ENCODE assay signal across 4 cellular contexts in the genomic region with DNA sequence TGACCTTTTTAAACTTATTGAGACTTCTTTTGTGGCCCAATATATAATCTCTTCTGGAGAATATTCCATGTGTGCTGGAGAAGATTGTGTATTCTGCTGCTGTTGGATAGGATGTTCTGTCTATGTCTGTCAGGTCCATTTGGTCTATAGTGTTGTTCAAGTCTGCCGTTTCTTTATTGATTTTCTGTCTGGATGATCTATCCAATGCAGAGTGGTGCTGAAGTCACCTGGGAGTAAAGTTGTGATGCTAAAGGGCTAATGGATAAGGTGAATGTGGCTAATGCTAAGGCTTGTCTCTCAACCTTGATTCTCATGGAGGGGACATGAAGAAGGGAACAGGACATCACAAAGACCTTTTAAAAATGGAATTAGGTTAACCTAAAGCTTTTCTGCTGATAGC.
TF ChIP-seq lines count a peak whose summit lies in the region.

No MANE protein-coding gene starts in this region.

TF ChIP-seq in SK-N-SH, 30 proteins besides CTCF, POLR2A, EP300 and RAD21 (continued from another document):
- TF ChIP-seq, protein P1, sequence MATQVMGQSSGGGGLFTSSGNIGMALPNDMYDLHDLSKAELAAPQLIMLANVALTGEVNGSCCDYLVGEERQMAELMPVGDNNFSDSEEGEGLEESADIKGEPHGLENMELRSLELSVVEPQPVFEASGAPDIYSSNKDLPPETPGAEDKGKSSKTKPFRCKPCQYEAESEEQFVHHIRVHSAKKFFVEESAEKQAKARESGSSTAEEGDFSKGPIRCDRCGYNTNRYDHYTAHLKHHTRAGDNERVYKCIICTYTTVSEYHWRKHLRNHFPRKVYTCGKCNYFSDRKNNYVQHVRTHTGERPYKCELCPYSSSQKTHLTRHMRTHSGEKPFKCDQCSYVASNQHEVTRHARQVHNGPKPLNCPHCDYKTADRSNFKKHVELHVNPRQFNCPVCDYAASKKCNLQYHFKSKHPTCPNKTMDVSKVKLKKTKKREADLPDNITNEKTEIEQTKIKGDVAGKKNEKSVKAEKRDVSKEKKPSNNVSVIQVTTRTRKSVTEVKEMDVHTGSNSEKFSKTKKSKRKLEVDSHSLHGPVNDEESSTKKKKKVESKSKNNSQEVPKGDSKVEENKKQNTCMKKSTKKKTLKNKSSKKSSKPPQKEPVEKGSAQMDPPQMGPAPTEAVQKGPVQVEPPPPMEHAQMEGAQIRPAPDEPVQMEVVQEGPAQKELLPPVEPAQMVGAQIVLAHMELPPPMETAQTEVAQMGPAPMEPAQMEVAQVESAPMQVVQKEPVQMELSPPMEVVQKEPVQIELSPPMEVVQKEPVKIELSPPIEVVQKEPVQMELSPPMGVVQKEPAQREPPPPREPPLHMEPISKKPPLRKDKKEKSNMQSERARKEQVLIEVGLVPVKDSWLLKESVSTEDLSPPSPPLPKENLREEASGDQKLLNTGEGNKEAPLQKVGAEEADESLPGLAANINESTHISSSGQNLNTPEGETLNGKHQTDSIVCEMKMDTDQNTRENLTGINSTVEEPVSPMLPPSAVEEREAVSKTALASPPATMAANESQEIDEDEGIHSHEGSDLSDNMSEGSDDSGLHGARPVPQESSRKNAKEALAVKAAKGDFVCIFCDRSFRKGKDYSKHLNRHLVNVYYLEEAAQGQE (IDR thresholded peaks at IDR 0.05; ENCODE audit: low read depth, low read length) = peak; percentile 46; the same call in 1 of the 2 replicates

TF ChIP-seq in SK-N-SH treated with all-trans-retinoic acid at 6 μM for 48 hours, 23 proteins besides CTCF, POLR2A, EP300 and RAD21 (continued from another document):
- TF ChIP-seq TSHZ2 (CRISPR knock-in tag; IDR thresholded peaks at IDR 0.05) (no peak), ISL1 (CRISPR knock-in tag; IDR thresholded peaks at IDR 0.05) (no peak), CSRNP3 (CRISPR knock-in tag; IDR thresholded peaks at IDR 0.05) (no peak), ZC3H10 (CRISPR knock-in tag; IDR thresholded peaks at IDR 0.05) (no peak), TOX (CRISPR knock-in tag; IDR thresholded peaks at IDR 0.05; ENCODE audit: borderline replicate concordance) (no peak)
- TF ChIP-seq, protein P2, sequence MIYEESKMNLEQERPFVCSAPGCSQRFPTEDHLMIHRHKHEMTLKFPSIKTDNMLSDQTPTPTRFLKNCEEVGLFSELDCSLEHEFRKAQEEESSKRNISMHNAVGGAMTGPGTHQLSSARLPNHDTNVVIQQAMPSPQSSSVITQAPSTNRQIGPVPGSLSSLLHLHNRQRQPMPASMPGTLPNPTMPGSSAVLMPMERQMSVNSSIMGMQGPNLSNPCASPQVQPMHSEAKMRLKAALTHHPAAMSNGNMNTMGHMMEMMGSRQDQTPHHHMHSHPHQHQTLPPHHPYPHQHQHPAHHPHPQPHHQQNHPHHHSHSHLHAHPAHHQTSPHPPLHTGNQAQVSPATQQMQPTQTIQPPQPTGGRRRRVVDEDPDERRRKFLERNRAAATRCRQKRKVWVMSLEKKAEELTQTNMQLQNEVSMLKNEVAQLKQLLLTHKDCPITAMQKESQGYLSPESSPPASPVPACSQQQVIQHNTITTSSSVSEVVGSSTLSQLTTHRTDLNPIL (CRISPR knock-in tag; IDR thresholded peaks at IDR 0.05; ENCODE audit: low read depth) = no peak

TF ChIP-seq in Ishikawa, 13 proteins besides CTCF, POLR2A, EP300 and RAD21:
- TF ChIP-seq, protein P1 (IDR thresholded peaks at IDR 0.05; ENCODE audit: low read depth) = peak; percentile 21; the same call in 1 of the 2 replicates
- TF ChIP-seq EGR1 (IDR thresholded peaks at IDR 0.05) (no peak), FOXM1 (IDR thresholded peaks at IDR 0.05; ENCODE audit: borderline replicate concordance, low read depth) (no peak)

TF ChIP-seq in H1, 55 proteins besides CTCF, POLR2A, EP300 and RAD21 (continued from another document):
- TF ChIP-seq KDM5A (IDR thresholded peaks at IDR 0.05; ENCODE audit: low read length) = no peak
- TF ChIP-seq EGR1 (IDR thresholded peaks at IDR 0.05; ENCODE audit: borderline replicate concordance, low read depth, low read length) = no peak
- TF ChIP-seq TBP (IDR thresholded peaks at IDR 0.05; ENCODE audit: low read depth, low read length) = no peak
- no peak for TF ChIP-seq CHD7 (IDR thresholded peaks at IDR 0.05; ENCODE audit: insufficient replicate concordance, low read length)
- no peak for TF ChIP-seq ATF2 (IDR thresholded peaks at IDR 0.05; ENCODE audit: low read length)
- TF ChIP-seq SUZ12 (IDR thresholded peaks at IDR 0.05; ENCODE audit: low read length) = no peak
- no peak for TF ChIP-seq BCL11A (IDR thresholded peaks at IDR 0.05; ENCODE audit: low read depth in 2 of 2, low read length in 2 of 2)
- TF ChIP-seq GTF2F1 (IDR thresholded peaks at IDR 0.05; ENCODE audit: borderline replicate concordance, low read depth, low read length) = no peak
- TF ChIP-seq TCF12 (IDR thresholded peaks at IDR 0.05; ENCODE audit: low read depth, low read length) = no peak
- no peak for TF ChIP-seq YY1 (IDR thresholded peaks at IDR 0.05; ENCODE audit: low read depth, low read length)
- TF ChIP-seq SIRT6 (IDR thresholded peaks at IDR 0.05; ENCODE audit: low read length) = no peak
- TF ChIP-seq RXRA (IDR thresholded peaks at IDR 0.05; ENCODE audit: insufficient read depth, low read depth, low read length) = no peak
- no peak for TF ChIP-seq SRF (IDR thresholded peaks at IDR 0.05; ENCODE audit: low read depth, low read length)
- no peak for TF ChIP-seq EZH2 (IDR thresholded peaks at IDR 0.05; ENCODE audit: low read depth, low read length, severe bottlenecking)
- TF ChIP-seq SP2 (IDR thresholded peaks at IDR 0.05; ENCODE audit: low read length) = no peak
- no peak for TF ChIP-seq RFX5 (IDR thresholded peaks at IDR 0.05; ENCODE audit: borderline replicate concordance, low read depth, low read length)
